In genomic region chr20:3846740-3847418, GRCh38 we compare ENCODE assay signal across 8 cellular contexts. TPM values are rescaled to one million over a fixed set of nuclear protein-coding genes. Genes with fewer than 3 reads are reported as not detected.
DNase-seq lines count a peak whose midpoint lies in the region; ATAC-seq and TF ChIP-seq lines count a peak whose summit lies in the region.

Gene MAVS, plus strand, starts transcription at chr20:3846834. Its CDS starts 7,791 bp downstream, at chr20:3854625.

- no peaks in the 10 kb centered on the region for H3K9me3 Mint-ChIP-seq in GM23338
- H3K9me3 Mint-ChIP-seq in stimulated activated naive CD8-positive, alpha-beta T cell treated with anti-CD3 and anti-CD28 coated beads, Interleukin-15, amount 100 ng/mL, for 72 hours = no peaks in the 10 kb centered on the region

- no peaks in the 10 kb centered on the region for H3K9me3 ChIP-seq in neural cell (ENCODE audit: low read length)

- TF ChIP-seq CTCF in GM23338 (conservative IDR thresholded peaks at IDR 0.05; ENCODE audit: low read depth in 2 of 2) (no peak; a peak in 1 of 4 replicates), LNCaP clone FGC (IDR thresholded peaks at IDR 0.05; ENCODE audit: control insufficient read depth, extremely low read depth, insufficient read depth) (no peak), neural cell (IDR thresholded peaks at IDR 0.05; ENCODE audit: poor library complexity, severe bottlenecking) (peak; percentile 22)

- peaks cover 6% of the 10 kb centered on the region; the same call in 1 of the 2 replicates for H3F3A ChIP-seq in GM23338 (replicated peaks; ENCODE audit: low read depth)
- no peaks in the 10 kb centered on the region for H3F3A ChIP-seq in neural cell (ENCODE audit: insufficient read depth, low read length, poor library complexity, severe bottlenecking)

- H3K9ac ChIP-seq in neural cell (ENCODE audit: low read length) = peak within 1 kb of the TSS; percentile 88

- peak within 1 kb of the TSS; percentile 95 for H3K4me2 ChIP-seq in GM23338
- peak within 1 kb of the TSS; percentile 95 for H3K4me2 ChIP-seq in neural cell (ENCODE audit: low read length)

- no peaks in the 10 kb centered on the region for H3K27me3 ChIP-seq in GM23338 (ENCODE audit: insufficient read depth)
- H3K27me3 ChIP-seq in neural cell (ENCODE audit: insufficient read depth, low read depth, low read length) = no peaks in the 10 kb centered on the region

- TF ChIP-seq RAD21 in neural cell (conservative IDR thresholded peaks at IDR 0.05) = peak; percentile 41

- peak within 1 kb of the TSS; percentile 83 for H3K27ac ChIP-seq in GM23338 (ENCODE audit: low read depth)
- H3K27ac ChIP-seq in neural cell (ENCODE audit: low read length) = peak within 1 kb of the TSS; percentile 65

- TF ChIP-seq EP300 in neural cell (conservative IDR thresholded peaks at IDR 0.05; ENCODE audit: poor library complexity, severe bottlenecking) = no peak

- H3K27ac Mint-ChIP-seq in GM23338 = peak within 1 kb of the TSS; percentile 52; the same call in 1 of the 2 replicates
- H3K27ac Mint-ChIP-seq in stimulated activated naive CD8-positive, alpha-beta T cell treated with anti-CD3 and anti-CD28 coated beads, Interleukin-15, amount 100 ng/mL, for 72 hours = peak within 1 kb of the TSS; percentile 99 to 100

- H3K36me3 Mint-ChIP-seq in GM23338 (ENCODE audit: low read depth) = no peaks in the 10 kb centered on the region

- H3K27me3 Mint-ChIP-seq in GM23338 (ENCODE audit: insufficient read depth, low read depth, poor library complexity) = peaks cover 14% of the 10 kb centered on the region
- H3K27me3 Mint-ChIP-seq in stimulated activated naive CD8-positive, alpha-beta T cell treated with anti-CD3 and anti-CD28 coated beads, Interleukin-15, amount 100 ng/mL, for 72 hours = no peaks in the 10 kb centered on the region

- H3K4me1 ChIP-seq in GM23338 (ENCODE audit: insufficient read depth) = peaks cover 4% of the 10 kb centered on the region

- H2AFZ ChIP-seq in GM23338 (peak within 1 kb of the TSS; percentile 95), neural cell (ENCODE audit: low read depth, low read length) (peak within 1 kb of the TSS; percentile 97)

- H3K4me3 Mint-ChIP-seq in GM23338 = peak within 1 kb of the TSS; percentile 87
- peak within 1 kb of the TSS; percentile 94 to 97 for H3K4me3 Mint-ChIP-seq in stimulated activated naive CD8-positive, alpha-beta T cell treated with anti-CD3 and anti-CD28 coated beads, Interleukin-15, amount 100 ng/mL, for 72 hours

- H3K36me3 ChIP-seq in GM23338 (ENCODE audit: insufficient read depth) (no peaks in the 10 kb centered on the region), neural cell (ENCODE audit: insufficient read depth, low read length) (no peaks in the 10 kb centered on the region)

- H4K20me1 ChIP-seq in GM23338 (replicated peaks; ENCODE audit: insufficient read depth) = no peaks in the 10 kb centered on the region; the same call in 1 of the 2 replicates
- no peaks in the 10 kb centered on the region for H4K20me1 ChIP-seq in neural cell (ENCODE audit: insufficient read depth)

- H3K9me2 ChIP-seq in GM23338 (ENCODE audit: insufficient read depth) (no peaks in the 10 kb centered on the region), neural cell (ENCODE audit: insufficient read depth, low read length) (no peaks in the 10 kb centered on the region)

- H3K4me1 Mint-ChIP-seq in GM23338 = peaks cover 4% of the 10 kb centered on the region; the same call in 1 of the 3 replicates
- peaks cover 24% of the 10 kb centered on the region for H3K4me1 Mint-ChIP-seq in stimulated activated naive CD8-positive, alpha-beta T cell treated with anti-CD3 and anti-CD28 coated beads, Interleukin-15, amount 100 ng/mL, for 72 hours

- peak within 1 kb of the TSS; percentile 88 for H3K4me3 ChIP-seq in GM23338
- peak within 1 kb of the TSS; percentile 96 for H3K4me3 ChIP-seq in LNCaP clone FGC (ENCODE audit: low read depth, low read length)
- H3K4me3 ChIP-seq in neural cell (ENCODE audit: low read length) = peak within 1 kb of the TSS; percentile 99

- H3K79me2 ChIP-seq in GM23338 (replicated peaks; ENCODE audit: insufficient read depth) (no peaks in the 10 kb centered on the region; the same call in 1 of the 2 replicates), neural cell (replicated peaks; ENCODE audit: insufficient read depth, low read length) (peaks cover 8% of the 10 kb centered on the region)

- peak; percentile 94 for ATAC-seq in GM23338
- ATAC-seq in stimulated activated naive CD8-positive, alpha-beta T cell treated with anti-CD3 and anti-CD28 coated beads, Interleukin-15, amount 100 ng/mL, for 72 hours = peak; percentile 97

- DNase-seq in EL (peak; percentile 85), GM23338 (ENCODE audit: low spot score) (peak; percentile 95), LNCaP clone FGC (ENCODE audit: low read depth) (peak; percentile 37), SHP77 treated with DMSO at 0.1 percent for 48 hours (lab: John Stamatoyannopoulos, UW) (peak; percentile 75), activated gamma-delta T cell (lab: John Stamatoyannopoulos, UW) (peak; percentile 77), fibroblast of the conjunctiva (ENCODE audit: low read depth) (peak; percentile 45)
- peak; percentile 83 to 86 for DNase-seq in stimulated activated naive CD8-positive, alpha-beta T cell treated with anti-CD3 and anti-CD28 coated beads, Interleukin-15, amount 100 ng/mL, for 72 hours

TF ChIP-seq in neural cell, 6 proteins besides CTCF, POLR2A, EP300 and RAD21:
- TF ChIP-seq POLR2AphosphoS5 (IDR thresholded peaks at IDR 0.05) = peak; percentile 91
- TF ChIP-seq SMC3 (conservative IDR thresholded peaks at IDR 0.05; ENCODE audit: poor library complexity) = peak; percentile 32
- no peak for TF ChIP-seq EZH2 (IDR thresholded peaks at IDR 0.05; ENCODE audit: borderline replicate concordance, insufficient read depth, low read length, poor library complexity, severe bottlenecking)
- peak; percentile 77 for TF ChIP-seq MXI1 (conservative IDR thresholded peaks at IDR 0.05; ENCODE audit: poor library complexity, severe bottlenecking)
- peak; percentile 65 for TF ChIP-seq TAF1 (IDR thresholded peaks at IDR 0.05; ENCODE audit: low read depth)
- TF ChIP-seq REST (IDR thresholded peaks at IDR 0.05; ENCODE audit: borderline replicate concordance) = peak; percentile 71

RNA-seq across cellular contexts. Expression of gene MAVS, which starts in this region (rescaled TPM):
- 21.8 and 21.9 TPM in 2 replicates for total RNA-seq in GM23338 (2014; rRNA removed; shearing (Covaris generic))
- 4.4 and 5.2 TPM in 2 replicates for polyA plus RNA-seq in GM23338 (2016; fragmentation: Nextera tagmentation; extraction: Ambion mirVana)
- polyA plus RNA-seq in neural cell = 5.4 and 7.2 TPM in 2 replicates
- 12.8 and 13.6 TPM in 2 replicates for polyA minus RNA-seq in neural cell

Comparison
In these comparisons a context has a peak if more than half of its experiments do, and no peak if none do; other contexts are left out.
1. Peak in every context shown above with its lines: DNase-seq, ATAC-seq, H3K4me3 ChIP-seq and H3K27ac ChIP-seq.
2. DNase-seq: peak in every context shown above with its lines; median percentile 95 in GM23338; 85 in EL; 84 in stimulated activated naive CD8-positive, alpha-beta T cell treated with anti-CD3 and anti-CD28 coated beads, Interleukin-15, amount 100 ng/mL, for 72 hours; 77 in activated gamma-delta T cell; 75 in SHP77 treated with DMSO at 0.1 percent for 48 hours; 45 in fibroblast of the conjunctiva; 37 in LNCaP clone FGC.